14 cellular contexts compared by ENCODE assay signal in the genomic region with DNA sequence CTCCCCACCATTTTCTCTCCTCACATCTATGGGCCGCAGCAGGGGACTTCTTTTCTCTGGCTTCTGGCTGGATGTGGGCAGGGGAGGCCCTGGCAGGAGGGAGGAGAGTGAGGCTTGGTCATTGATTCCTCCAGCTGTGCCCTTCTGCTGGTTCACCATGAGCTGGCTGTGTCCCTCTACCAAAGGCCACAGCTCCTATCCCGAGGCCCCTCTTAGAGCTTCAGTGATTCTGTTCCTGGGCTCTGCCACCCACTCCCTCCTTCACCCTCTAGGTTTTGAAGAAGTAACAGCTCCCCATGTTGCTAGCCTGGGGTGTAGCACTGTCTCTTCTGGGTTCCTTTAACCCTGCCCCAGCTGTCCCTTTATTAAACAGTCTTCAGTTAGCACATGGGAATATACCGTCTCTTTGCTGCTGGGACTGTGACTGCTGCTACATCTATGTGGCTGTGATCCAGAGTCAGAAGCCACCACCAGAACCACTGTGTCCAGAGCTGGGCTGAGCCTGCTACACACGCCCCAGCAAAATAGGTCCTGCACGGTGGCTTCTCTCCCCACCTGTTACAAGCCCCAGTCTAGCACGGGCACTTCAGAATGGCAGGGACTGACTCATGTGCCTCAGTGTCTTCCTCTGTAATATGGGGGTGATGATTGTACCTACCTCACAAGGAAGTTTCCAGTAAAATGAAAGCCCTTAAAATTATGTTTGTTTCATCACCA. TPM values are rescaled to one million over a fixed set of nuclear protein-coding genes. Genes with fewer than 3 reads are reported as not detected.
DNase-seq lines count a peak whose midpoint lies in the region; ATAC-seq and TF ChIP-seq lines count a peak whose summit lies in the region.
"Had no signal": no experiment of that assay in that cellular context is flagged by ENCODE, and none has a peak within 500 bp of the region (broad histone marks: within the 10 kb centered on the region; RNA-seq: fewer than 3 reads in every experiment).

No MANE protein-coding gene starts in this region.

- H3K4me1 Mint-ChIP-seq in activated CD8-positive, alpha-beta T cell treated with anti-CD3 and anti-CD28 coated beads, Interleukin-2, amount 10 ng/mL, durations not matched to agents 7 days and 5 days (ENCODE audit: low read depth), result peaks cover 32% of the 10 kb centered on the region
- peaks cover 18 to 25% of the 10 kb centered on the region in 2 donors for H3K4me1 Mint-ChIP-seq in natural killer cell treated with Interleukin-12 subunit alpha and Interleukin-12 subunit beta and Interleukin-15 and Interleukin-18, amount 100 ng/mL, for 72 hours (ENCODE audit: low read depth in 2 of 2)

- no peak overlapping the region for H3K4me3 ChIP-seq in MM.1S (ENCODE audit: low read length)

- no peaks in the 10 kb centered on the region for H3K27me3 ChIP-seq in MM.1S (replicated peaks; ENCODE audit: insufficient read depth, low read length)

- H3K79me2 ChIP-seq in MM.1S (ENCODE audit: low read length), result no peaks in the 10 kb centered on the region

- peaks cover 2% of the 10 kb centered on the region; the same call in 1 of the 2 replicates for H3F3A ChIP-seq in MM.1S (ENCODE audit: insufficient read depth, low read length)

- H3K36me3 Mint-ChIP-seq in activated CD8-positive, alpha-beta T cell treated with anti-CD3 and anti-CD28 coated beads, Interleukin-2, amount 10 ng/mL, durations not matched to agents 7 days and 5 days (ENCODE audit: low read depth), result peaks cover 19% of the 10 kb centered on the region
- H3K36me3 Mint-ChIP-seq in natural killer cell treated with Interleukin-12 subunit alpha and Interleukin-12 subunit beta and Interleukin-15 and Interleukin-18, amount 100 ng/mL, for 72 hours, result no peaks in the 10 kb centered on the region

- H3K4me1 ChIP-seq in MM.1S (ENCODE audit: low read length), result 0 out of 2 replicates have a peak, but pooled peaks cover 6% of the 10 kb centered on the region

- no peaks in the 10 kb centered on the region for H3K36me3 ChIP-seq in MM.1S (replicated peaks; ENCODE audit: insufficient read depth, low read length)
- H3K36me3 ChIP-seq: lower lobe of right lung had no signal

- CTCF ChIA-PET in activated CD8-positive, alpha-beta T cell treated with anti-CD3 and anti-CD28 coated beads, Interleukin-2, amount 10 ng/mL, durations not matched to agents 7 days and 5 days (lab: Charles Lee), result interaction anchor here (0.9 to 2.1 kb wide), 2 partner anchors 94 to 98 kb away, joined by 3 to 11 read pairs; no protein-coding TSS in a partner anchor

- H2AFZ ChIP-seq in MM.1S (ENCODE audit: low read length), result no peak overlapping the region

- H3K9ac ChIP-seq in MM.1S (ENCODE audit: low read length), result no peak overlapping the region

- no peaks in the 10 kb centered on the region for H3K9me2 ChIP-seq in MM.1S (replicated peaks; ENCODE audit: insufficient read depth, low read length)

- no peaks in the 10 kb centered on the region for H4K20me1 ChIP-seq in MM.1S (ENCODE audit: insufficient read depth, low read length)

- peak overlapping the region; percentile 92 for H3K27ac Mint-ChIP-seq in activated CD8-positive, alpha-beta T cell treated with anti-CD3 and anti-CD28 coated beads, Interleukin-2, amount 10 ng/mL, durations not matched to agents 7 days and 5 days
- peak overlapping the region; percentile 78 to 88 for H3K27ac Mint-ChIP-seq in natural killer cell treated with Interleukin-12 subunit alpha and Interleukin-12 subunit beta and Interleukin-15 and Interleukin-18, amount 100 ng/mL, for 72 hours

- DNase-seq in SIG-M5 treated with dmso at 0.1 percent for 504 hours (lab: John Stamatoyannopoulos, UW; ENCODE audit: unreplicated experiment) (peak; percentile 45), SIG-M5 (lab: John Stamatoyannopoulos, UW) (no peak), MM.1S (no peak)
- DNase-seq in activated CD8-positive, alpha-beta T cell treated with anti-CD3 and anti-CD28 coated beads, Interleukin-2, amount 10 ng/mL, durations not matched to agents 7 days and 5 days, result no peak
- DNase-seq in natural killer cell treated with Interleukin-12 subunit alpha and Interleukin-12 subunit beta and Interleukin-15 and Interleukin-18, amount 100 ng/mL, for 72 hours (ENCODE audit: low spot score), result no peak
- DNase-seq: 8988T, activated gamma-delta T cell, lower lobe of right lung, NCI-H82 had no signal

- no peak for TF ChIP-seq CTCF in MM.1S (IDR thresholded peaks at IDR 0.05; ENCODE audit: low read length)

- ATAC-seq in activated CD8-positive, alpha-beta T cell treated with anti-CD3 and anti-CD28 coated beads, Interleukin-2, amount 10 ng/mL, durations not matched to agents 7 days and 5 days, result no peak
- no peak for ATAC-seq in natural killer cell treated with Interleukin-12 subunit alpha and Interleukin-12 subunit beta and Interleukin-15 and Interleukin-18, amount 100 ng/mL, for 72 hours
- ATAC-seq in GM18870 (IDR thresholded peaks at IDR 0.05; ENCODE audit: unreplicated experiment), result no peak
- no peak for ATAC-seq in GM18907 (IDR thresholded peaks at IDR 0.05; ENCODE audit: unreplicated experiment)
- ATAC-seq in GM19035 (IDR thresholded peaks at IDR 0.05; ENCODE audit: unreplicated experiment), result no peak

- peak overlapping the region; percentile 95 for H3K4me3 Mint-ChIP-seq in activated CD8-positive, alpha-beta T cell treated with anti-CD3 and anti-CD28 coated beads, Interleukin-2, amount 10 ng/mL, durations not matched to agents 7 days and 5 days
- H3K4me3 Mint-ChIP-seq in natural killer cell treated with Interleukin-12 subunit alpha and Interleukin-12 subunit beta and Interleukin-15 and Interleukin-18, amount 100 ng/mL, for 72 hours, result peak overlapping the region; percentile 88

- H3K4me2 ChIP-seq in MM.1S (ENCODE audit: low read depth, low read length), result peak overlapping the region; percentile 68; the same call in 1 of the 2 replicates

- no peaks in the 10 kb centered on the region for H3K9me3 ChIP-seq in MM.1S (replicated peaks; ENCODE audit: insufficient read depth, low read length)
- H3K9me3 ChIP-seq: lower lobe of right lung had no signal

- POLR2A ChIA-PET in activated CD8-positive, alpha-beta T cell treated with anti-CD3 and anti-CD28 coated beads, Interleukin-2, amount 10 ng/mL, durations not matched to agents 7 days and 5 days (lab: Charles Lee), result interaction anchor here (0.7 to 5.4 kb wide), 7 partner anchors 8 to 484 kb away, joined by 3 to 53 read pairs (median 7); a partner anchor contains a TSS

- H3K9me3 Mint-ChIP-seq in activated CD8-positive, alpha-beta T cell treated with anti-CD3 and anti-CD28 coated beads, Interleukin-2, amount 10 ng/mL, durations not matched to agents 7 days and 5 days (ENCODE audit: insufficient read depth), result no peaks in the 10 kb centered on the region
- H3K9me3 Mint-ChIP-seq in natural killer cell treated with Interleukin-12 subunit alpha and Interleukin-12 subunit beta and Interleukin-15 and Interleukin-18, amount 100 ng/mL, for 72 hours, result no peaks in the 10 kb centered on the region

- no peak overlapping the region for H3K27ac ChIP-seq in MM.1S (ENCODE audit: low read length)

- H3K27me3 Mint-ChIP-seq in activated CD8-positive, alpha-beta T cell treated with anti-CD3 and anti-CD28 coated beads, Interleukin-2, amount 10 ng/mL, durations not matched to agents 7 days and 5 days (ENCODE audit: low read depth), result peaks cover 10% of the 10 kb centered on the region
- no peaks in the 10 kb centered on the region for H3K27me3 Mint-ChIP-seq in natural killer cell treated with Interleukin-12 subunit alpha and Interleukin-12 subunit beta and Interleukin-15 and Interleukin-18, amount 100 ng/mL, for 72 hours

RNA-seq across cellular contexts. Expression of a gene that starts 0.6 kb away (rescaled TPM):
- total RNA-seq in activated CD8-positive, alpha-beta T cell treated with anti-CD3 and anti-CD28 coated beads, Interleukin-2, amount 10 ng/mL, durations not matched to agents 7 days and 5 days, result 100 to 1,000 TPM; 175 to 186 TPM
- total RNA-seq in natural killer cell treated with Interleukin-12 subunit alpha and Interleukin-12 subunit beta and Interleukin-15 and Interleukin-18, amount 100 ng/mL, for 72 hours, result 10 to 100 TPM; 64.6 to 85.8 TPM
- total RNA-seq: osteocyte, SK-MEL-5 had no signal
